1 cellular context compared by ENCODE assay signal in the genomic region with DNA sequence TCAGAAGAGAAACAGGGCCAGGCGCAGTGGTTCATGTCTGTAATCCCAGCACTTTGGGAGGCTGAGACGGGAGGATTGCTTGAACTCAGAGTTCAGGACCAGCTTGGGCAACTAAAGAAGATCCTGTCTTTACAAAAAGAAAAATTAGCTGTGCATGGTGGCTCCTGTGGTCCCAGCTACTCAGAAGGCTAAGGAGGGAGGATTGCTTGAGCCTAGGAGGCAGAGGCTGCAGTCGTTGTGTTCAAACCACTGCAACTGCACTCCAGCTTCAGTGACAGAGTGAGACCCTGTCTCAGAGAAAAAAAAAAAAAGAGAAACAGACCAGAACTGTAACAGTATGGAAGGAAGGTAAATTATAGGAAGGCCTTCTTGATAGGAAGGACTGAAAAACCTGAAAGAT.
TF ChIP-seq lines count a peak whose summit lies in the region.

No MANE protein-coding gene starts in this region.

TF ChIP-seq in GM23338, 12 proteins besides CTCF, POLR2A, EP300 and RAD21 (continued from another document):
- TF ChIP-seq, protein P1, sequence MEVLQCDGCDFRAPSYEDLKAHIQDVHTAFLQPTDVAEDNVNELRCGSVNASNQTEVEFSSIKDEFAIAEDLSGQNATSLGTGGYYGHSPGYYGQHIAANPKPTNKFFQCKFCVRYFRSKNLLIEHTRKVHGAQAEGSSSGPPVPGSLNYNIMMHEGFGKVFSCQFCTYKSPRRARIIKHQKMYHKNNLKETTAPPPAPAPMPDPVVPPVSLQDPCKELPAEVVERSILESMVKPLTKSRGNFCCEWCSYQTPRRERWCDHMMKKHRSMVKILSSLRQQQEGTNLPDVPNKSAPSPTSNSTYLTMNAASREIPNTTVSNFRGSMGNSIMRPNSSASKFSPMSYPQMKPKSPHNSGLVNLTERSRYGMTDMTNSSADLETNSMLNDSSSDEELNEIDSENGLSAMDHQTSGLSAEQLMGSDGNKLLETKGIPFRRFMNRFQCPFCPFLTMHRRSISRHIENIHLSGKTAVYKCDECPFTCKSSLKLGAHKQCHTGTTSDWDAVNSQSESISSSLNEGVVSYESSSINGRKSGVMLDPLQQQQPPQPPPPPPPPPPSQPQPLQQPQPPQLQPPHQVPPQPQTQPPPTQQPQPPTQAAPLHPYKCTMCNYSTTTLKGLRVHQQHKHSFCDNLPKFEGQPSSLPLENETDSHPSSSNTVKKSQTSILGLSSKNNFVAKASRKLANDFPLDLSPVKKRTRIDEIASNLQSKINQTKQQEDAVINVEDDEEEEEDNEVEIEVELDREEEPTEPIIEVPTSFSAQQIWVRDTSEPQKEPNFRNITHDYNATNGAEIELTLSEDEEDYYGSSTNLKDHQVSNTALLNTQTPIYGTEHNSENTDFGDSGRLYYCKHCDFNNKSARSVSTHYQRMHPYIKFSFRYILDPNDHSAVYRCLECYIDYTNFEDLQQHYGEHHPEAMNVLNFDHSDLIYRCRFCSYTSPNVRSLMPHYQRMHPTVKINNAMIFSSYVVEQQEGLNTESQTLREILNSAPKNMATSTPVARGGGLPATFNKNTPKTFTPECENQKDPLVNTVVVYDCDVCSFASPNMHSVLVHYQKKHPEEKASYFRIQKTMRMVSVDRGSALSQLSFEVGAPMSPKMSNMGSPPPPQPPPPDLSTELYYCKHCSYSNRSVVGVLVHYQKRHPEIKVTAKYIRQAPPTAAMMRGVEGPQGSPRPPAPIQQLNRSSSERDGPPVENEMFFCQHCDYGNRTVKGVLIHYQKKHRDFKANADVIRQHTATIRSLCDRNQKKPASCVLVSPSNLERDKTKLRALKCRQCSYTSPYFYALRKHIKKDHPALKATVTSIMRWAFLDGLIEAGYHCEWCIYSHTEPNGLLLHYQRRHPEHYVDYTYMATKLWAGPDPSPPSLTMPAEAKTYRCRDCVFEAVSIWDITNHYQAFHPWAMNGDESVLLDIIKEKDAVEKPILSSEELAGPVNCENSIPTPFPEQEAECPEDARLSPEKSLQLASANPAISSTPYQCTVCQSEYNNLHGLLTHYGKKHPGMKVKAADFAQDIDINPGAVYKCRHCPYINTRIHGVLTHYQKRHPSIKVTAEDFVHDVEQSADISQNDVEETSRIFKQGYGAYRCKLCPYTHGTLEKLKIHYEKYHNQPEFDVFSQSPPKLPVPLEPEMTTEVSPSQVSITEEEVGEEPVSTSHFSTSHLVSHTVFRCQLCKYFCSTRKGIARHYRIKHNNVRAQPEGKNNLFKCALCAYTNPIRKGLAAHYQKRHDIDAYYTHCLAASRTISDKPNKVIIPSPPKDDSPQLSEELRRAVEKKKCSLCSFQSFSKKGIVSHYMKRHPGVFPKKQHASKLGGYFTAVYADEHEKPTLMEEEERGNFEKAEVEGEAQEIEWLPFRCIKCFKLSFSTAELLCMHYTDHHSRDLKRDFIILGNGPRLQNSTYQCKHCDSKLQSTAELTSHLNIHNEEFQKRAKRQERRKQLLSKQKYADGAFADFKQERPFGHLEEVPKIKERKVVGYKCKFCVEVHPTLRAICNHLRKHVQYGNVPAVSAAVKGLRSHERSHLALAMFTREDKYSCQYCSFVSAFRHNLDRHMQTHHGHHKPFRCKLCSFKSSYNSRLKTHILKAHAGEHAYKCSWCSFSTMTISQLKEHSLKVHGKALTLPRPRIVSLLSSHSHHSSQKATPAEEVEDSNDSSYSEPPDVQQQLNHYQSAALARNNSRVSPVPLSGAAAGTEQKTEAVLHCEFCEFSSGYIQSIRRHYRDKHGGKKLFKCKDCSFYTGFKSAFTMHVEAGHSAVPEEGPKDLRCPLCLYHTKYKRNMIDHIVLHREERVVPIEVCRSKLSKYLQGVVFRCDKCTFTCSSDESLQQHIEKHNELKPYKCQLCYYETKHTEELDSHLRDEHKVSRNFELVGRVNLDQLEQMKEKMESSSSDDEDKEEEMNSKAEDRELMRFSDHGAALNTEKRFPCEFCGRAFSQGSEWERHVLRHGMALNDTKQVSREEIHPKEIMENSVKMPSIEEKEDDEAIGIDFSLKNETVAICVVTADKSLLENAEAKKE (CRISPR knock-in tag; IDR thresholded peaks at IDR 0.05): no peak
- no peak for TF ChIP-seq STAT1 (IDR thresholded peaks at IDR 0.05; ENCODE audit: unreplicated experiment)
- no peak for TF ChIP-seq POLR2AphosphoS5 (IDR thresholded peaks at IDR 0.05; ENCODE audit: low read depth)
- TF ChIP-seq JUNB (IDR thresholded peaks at IDR 0.05; ENCODE audit: unreplicated experiment): no peak
- no peak for TF ChIP-seq EZH2phosphoT487 (IDR thresholded peaks at IDR 0.05; ENCODE audit: unreplicated experiment)
- TF ChIP-seq CREB1 (CRISPR knock-in tag; IDR thresholded peaks at IDR 0.05; ENCODE audit: low read depth): no peak
